In genomic region chr1:212010004-212010403, GRCh38 we compare ENCODE assay signal across 27 cellular contexts.
"Had no signal": no experiment of that assay in that cellular context is flagged by ENCODE, and none has a peak within 500 bp of the region (broad histone marks: within the 10 kb centered on the region; RNA-seq: fewer than 3 reads in every experiment).

No MANE protein-coding gene starts in this region.

- H3K27me3 ChIP-seq: adrenal gland, colonic mucosa, esophagus muscularis mucosa, gastroesophageal sphincter, right atrium auricular region, suprapubic skin, transverse colon, uterus had no signal

- H3K4me1 ChIP-seq: adrenal gland, colonic mucosa, esophagus muscularis mucosa, right atrium auricular region, suprapubic skin, transverse colon, uterus had no signal

- ATAC-seq: activated CD4-positive, alpha-beta T cell treated with anti-CD3 and anti-CD28 coated beads for 36 hours; activated naive CD4-positive, alpha-beta T cell treated with anti-CD3 and anti-CD28 coated beads, Interleukin-2, amount 50 U/mL, for 72 hours; activated T-helper 17 cell treated with anti-CD3 and anti-CD28 coated beads, Interleukin-2, amount 50 U/mL, for 72 hours; gastroesophageal sphincter; left cardiac atrium; natural killer cell treated with Interleukin-12 subunit alpha and Interleukin-12 subunit beta and Interleukin-15 and Interleukin-18, amount 100 ng/mL, for 72 hours; stimulated activated naive CD8-positive, alpha-beta T cell treated with anti-CD3 and anti-CD28 coated beads, Interleukin-15, amount 100 ng/mL, for 72 hours; T-helper 17 cell had no signal

- H3K27me3 Mint-ChIP-seq: activated B cell treated with CpG ODN at 0.5 μM for 24 hours; activated CD4-positive, alpha-beta T cell treated with anti-CD3 and anti-CD28 coated beads for 36 hours; activated T-cell treated with anti-CD3 and anti-CD28 coated beads, Interleukin-2, amount 50 U/mL, for 24 hours; activated T-helper 17 cell treated with anti-CD3 and anti-CD28 coated beads, Interleukin-2, amount 50 U/mL, for 72 hours; natural killer cell treated with Interleukin-12 subunit alpha and Interleukin-12 subunit beta and Interleukin-15 and Interleukin-18, amount 100 ng/mL, for 72 hours; progenitor cell of endocrine pancreas; stimulated activated naive CD8-positive, alpha-beta T cell treated with anti-CD3 and anti-CD28 coated beads, Interleukin-15, amount 100 ng/mL, for 72 hours; T-helper 17 cell had no signal

- H3K36me3 ChIP-seq: adrenal gland, colonic mucosa, uterus had no signal

- H3K27ac ChIP-seq: adrenal gland, colonic mucosa, esophagus muscularis mucosa, gastroesophageal sphincter, right atrium auricular region, suprapubic skin, transverse colon, uterus had no signal

- H3K4me1 Mint-ChIP-seq: activated B cell treated with CpG ODN at 0.5 μM for 24 hours; activated CD4-positive, alpha-beta T cell treated with anti-CD3 and anti-CD28 coated beads for 36 hours; activated T-helper 17 cell treated with anti-CD3 and anti-CD28 coated beads, Interleukin-2, amount 50 U/mL, for 72 hours; mesothelial cell of epicardium; stimulated activated naive CD8-positive, alpha-beta T cell treated with anti-CD3 and anti-CD28 coated beads, Interleukin-15, amount 100 ng/mL, for 72 hours had no signal

- H3K27ac Mint-ChIP-seq: activated B cell treated with CpG ODN at 0.5 μM for 24 hours; activated CD4-positive, alpha-beta T cell treated with anti-CD3 and anti-CD28 coated beads for 36 hours; activated naive CD4-positive, alpha-beta T cell treated with anti-CD3 and anti-CD28 coated beads, Interleukin-2, amount 50 U/mL, for 72 hours; activated T-cell treated with anti-CD3 and anti-CD28 coated beads, Interleukin-2, amount 50 U/mL, for 24 hours; activated T-helper 17 cell treated with anti-CD3 and anti-CD28 coated beads, Interleukin-2, amount 50 U/mL, for 72 hours; mesothelial cell of epicardium; natural killer cell treated with Interleukin-12 subunit alpha and Interleukin-12 subunit beta and Interleukin-15 and Interleukin-18, amount 100 ng/mL, for 72 hours; progenitor cell of endocrine pancreas; stimulated activated naive CD8-positive, alpha-beta T cell treated with anti-CD3 and anti-CD28 coated beads, Interleukin-15, amount 100 ng/mL, for 72 hours; T-helper 17 cell had no signal

- H3K9me3 ChIP-seq: adrenal gland, colonic mucosa, esophagus muscularis mucosa, gastroesophageal sphincter, right atrium auricular region, suprapubic skin, transverse colon, uterus had no signal

- H3K4me3 ChIP-seq: adrenal gland, colonic mucosa, esophagus muscularis mucosa, gastroesophageal sphincter, right atrium auricular region, suprapubic skin, transverse colon, uterus had no signal

- H3K9me3 Mint-ChIP-seq: activated B cell treated with CpG ODN at 0.5 μM for 24 hours; activated naive CD4-positive, alpha-beta T cell treated with anti-CD3 and anti-CD28 coated beads, Interleukin-2, amount 50 U/mL, for 72 hours; activated T-cell treated with anti-CD3 and anti-CD28 coated beads, Interleukin-2, amount 50 U/mL, for 24 hours; activated T-helper 17 cell treated with anti-CD3 and anti-CD28 coated beads, Interleukin-2, amount 50 U/mL, for 72 hours; mesothelial cell of epicardium; natural killer cell treated with Interleukin-12 subunit alpha and Interleukin-12 subunit beta and Interleukin-15 and Interleukin-18, amount 100 ng/mL, for 72 hours; stimulated activated naive CD8-positive, alpha-beta T cell treated with anti-CD3 and anti-CD28 coated beads, Interleukin-15, amount 100 ng/mL, for 72 hours had no signal

- H3K4me3 Mint-ChIP-seq: activated B cell treated with CpG ODN at 0.5 μM for 24 hours; activated CD4-positive, alpha-beta T cell treated with anti-CD3 and anti-CD28 coated beads for 36 hours; activated T-cell treated with anti-CD3 and anti-CD28 coated beads, Interleukin-2, amount 50 U/mL, for 24 hours; activated T-helper 17 cell treated with anti-CD3 and anti-CD28 coated beads, Interleukin-2, amount 50 U/mL, for 72 hours; mesothelial cell of epicardium; natural killer cell treated with Interleukin-12 subunit alpha and Interleukin-12 subunit beta and Interleukin-15 and Interleukin-18, amount 100 ng/mL, for 72 hours; stimulated activated naive CD8-positive, alpha-beta T cell treated with anti-CD3 and anti-CD28 coated beads, Interleukin-15, amount 100 ng/mL, for 72 hours; T-helper 17 cell had no signal

- DNase-seq: activated B cell treated with CpG ODN at 0.5 μM for 24 hours; activated CD4-positive, alpha-beta T cell treated with anti-CD3 and anti-CD28 coated beads for 36 hours; activated CD4-positive, alpha-beta T cell treated with anti-CD3 and anti-CD28 coated beads, Interleukin-2, amount 50 U/mL, for 4 hours; activated CD8-positive, alpha-beta memory T cell treated with anti-CD3 and anti-CD28 coated beads for 24 hours; activated CD8-positive, alpha-beta memory T cell treated with anti-CD3 and anti-CD28 coated beads, Interleukin-2, amount 50 U/mL, for 4 hours; activated T-cell treated with anti-CD3 and anti-CD28 coated beads, Interleukin-2, amount 50 U/mL, for 24 hours; adrenal gland; central memory CD4-positive, alpha-beta T cell; colonic mucosa; head of caudate nucleus; hypothalamus; islet precursor cell; left cardiac atrium; stimulated activated CD4-positive, alpha-beta T cell treated with anti-CD3 and anti-CD28 coated beads, Interleukin-4, amount 100 ng/mL, for 4 hours; stimulated activated naive CD8-positive, alpha-beta T cell treated with anti-CD3 and anti-CD28 coated beads, Interleukin-15, amount 100 ng/mL, for 72 hours; T-helper 17 cell; transverse colon; uterus had no signal
